20 cellular contexts compared by ENCODE assay signal in the genomic region with DNA sequence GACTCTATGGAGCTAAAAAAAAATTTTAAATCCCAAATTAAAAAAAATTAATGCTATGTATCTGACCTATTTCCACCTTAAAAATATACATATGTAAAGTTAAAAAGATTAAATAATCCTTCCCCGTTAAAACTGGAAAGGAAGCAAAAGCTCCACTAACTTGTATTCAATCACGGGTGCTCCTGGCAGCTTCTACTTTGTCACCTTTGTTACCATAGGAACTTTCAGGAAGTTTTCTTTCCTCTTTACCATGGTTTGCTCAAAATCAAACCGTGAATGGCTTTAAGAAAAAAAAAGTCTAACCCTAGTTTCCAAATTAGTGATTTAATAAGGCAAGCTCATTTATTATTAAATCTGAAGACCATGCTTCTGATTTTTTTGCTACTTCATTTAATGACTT. TPM values are rescaled to one million over a fixed set of nuclear protein-coding genes. Genes with fewer than 3 reads are reported as not detected.
"Had no signal": no experiment of that assay in that cellular context is flagged by ENCODE, and none has a peak within 500 bp of the region (broad histone marks: within the 10 kb centered on the region; RNA-seq: fewer than 3 reads in every experiment).

No MANE protein-coding gene starts in this region.

- H3K9me3 ChIP-seq: colonic mucosa, left lung, mucosa of descending colon, prostate gland, thyroid gland had no signal

- ATAC-seq: activated T-cell treated with anti-CD3 and anti-CD28 coated beads, Interleukin-2, amount 50 U/mL, for 4 hours; foreskin keratinocyte; left lung; mucosa of descending colon; right cardiac atrium had no signal

- DNase-seq: activated CD4-positive, alpha-beta T cell treated with anti-CD3 and anti-CD28 coated beads, Interleukin-2, amount 50 U/mL, for 1 hour; activated CD8-positive, alpha-beta memory T cell treated with anti-CD3 and anti-CD28 coated beads, Interleukin-2, amount 50 U/mL, for 4 hours; activated naive CD4-positive, alpha-beta T cell treated with anti-CD3 and anti-CD28 coated beads for 36 hours; activated T-cell treated with anti-CD3 and anti-CD28 coated beads, Interleukin-2, amount 50 U/mL, for 4 hours; colonic mucosa; effector CD4-positive, alpha-beta T cell; foreskin keratinocyte; glutamatergic neuron; kidney; left lung; mammary epithelial cell; naive B cell; right cardiac atrium; stimulated activated CD4-positive, alpha-beta T cell treated with anti-CD3 and anti-CD28 coated beads, Interleukin-4, amount 100 ng/mL, for 4 hours; stimulated activated naive CD4-positive, alpha-beta T cell had no signal

- H3K4me3 ChIP-seq: colonic mucosa, left lung, mucosa of descending colon, prostate gland, skin epidermis, thyroid gland had no signal

- H3K27me3 ChIP-seq: colonic mucosa, foreskin keratinocyte, left lung, thyroid gland had no signal

- H3K36me3 ChIP-seq: colonic mucosa, left lung, prostate gland, thyroid gland had no signal

- H3K27ac ChIP-seq: colonic mucosa, epithelial cell of prostate, foreskin keratinocyte, left lung, prostate gland, skin epidermis, thyroid gland had no signal

- FAIRE-seq: kidney had no signal

RNA-seq across cellular contexts. Expression of gene SPATA17, which starts 3.7 kb away (rescaled TPM):
- total RNA-seq: activated naive CD4-positive, alpha-beta T cell treated with anti-CD3 and anti-CD28 coated beads for 36 hours; activated T-cell treated with anti-CD3 and anti-CD28 coated beads, Interleukin-2, amount 50 U/mL, for 4 hours had no signal
